ENCODE assay signal across 24 cellular contexts in genomic region chr2:109459485-109459884, GRCh38.
A peak's percentile ranks its signal among the peaks of the same experiment; 100 is the strongest.
DNase-seq lines count a peak whose midpoint lies in the region; ATAC-seq and TF ChIP-seq lines count a peak whose summit lies in the region.
"Had no signal": no experiment of that assay in that cellular context is flagged by ENCODE, and none has a peak within 500 bp of the region (broad histone marks: within the 10 kb centered on the region; RNA-seq: fewer than 3 reads in every experiment).

No MANE protein-coding gene starts in this region.

- no peak for DNase-seq in left ventricle myocardium inferior
- no peak for DNase-seq in Right ventricle myocardium inferior (ENCODE audit: missing footprints)
- DNase-seq in osteocyte (ENCODE audit: extremely low spot score, unreplicated experiment) = no peak
- no peak for DNase-seq in activated CD4-positive, alpha-beta T cell treated with anti-CD3 and anti-CD28 coated beads for 36 hours
- DNase-seq in CD4-positive, alpha-beta memory T cell = no peak
- no peak for DNase-seq in activated T-helper 2 cell treated with anti-CD3 and anti-CD28 coated beads, Interferon-gamma antibody, Interleukin-2, Interleukin-4, amounts not matched to agents 10 μg/mL and 5 μg/mL and 100 μg/mL, durations not matched to agents 14 hours and 24 hours and 36 hours (ENCODE audit: low spot score)
- no peak for DNase-seq in NCI-H748 treated with DMSO at 0.1 percent for 48 hours (lab: John Stamatoyannopoulos, UW)
- DNase-seq: activated B cell treated with CpG ODN at 0.5 μM for 24 hours; activated CD8-positive, alpha-beta T cell treated with anti-CD3 and anti-CD28 coated beads for 36 hours; activated T-cell treated with anti-CD3 and anti-CD28 coated beads, Interleukin-2, amount 50 U/mL, for 4 hours; dermis blood vessel endothelial cell; GOT3; NCI-H1417; NCI-H526 treated with DMSO at 0.1 percent for 48 hours; PC-9; right cardiac atrium; SK-N-SH; transverse colon had no signal

- CTCF ChIA-PET in activated CD4-positive, alpha-beta T cell treated with anti-CD3 and anti-CD28 coated beads for 36 hours (lab: Charles Lee) = interaction anchor here (1.1 kb wide), 1 partner anchor 23 kb away, joined by 3 read pairs; no protein-coding TSS in a partner anchor
- CTCF ChIA-PET in CD4-positive, alpha-beta memory T cell (lab: Charles Lee; ENCODE audit: partially characterized antibody) = no interaction called here

- H3K27me3 ChIP-seq in left ventricle myocardium inferior (ENCODE audit: low read depth) = no peaks in the 10 kb centered on the region
- no peaks in the 10 kb centered on the region for H3K27me3 ChIP-seq in CD4-positive, alpha-beta memory T cell (ENCODE audit: insufficient read depth, low read length)
- H3K27me3 ChIP-seq: BLaER1 treated with 17β-estradiol and CSF1 and Interleukin-3, amounts not matched to agents 10 nM and 100 nM; breast epithelium; transverse colon had no signal

- peaks cover 67% of the 10 kb centered on the region for H3K4me1 Mint-ChIP-seq in osteocyte (ENCODE audit: unreplicated experiment)
- peaks cover 12% of the 10 kb centered on the region for H3K4me1 Mint-ChIP-seq in activated CD4-positive, alpha-beta T cell treated with anti-CD3 and anti-CD28 coated beads for 36 hours
- peaks cover 0 to 1% (median 0%) of the 10 kb centered on the region in 4 donors for H3K4me1 Mint-ChIP-seq in CD4-positive, alpha-beta memory T cell
- H3K4me1 Mint-ChIP-seq in activated T-helper 2 cell treated with anti-CD3 and anti-CD28 coated beads, Interferon-gamma antibody, Interleukin-2, Interleukin-4, amounts not matched to agents 10 μg/mL and 5 μg/mL and 100 μg/mL, durations not matched to agents 14 hours and 24 hours and 36 hours (ENCODE audit: low read depth) = peaks cover 5% of the 10 kb centered on the region

- POLR2A ChIA-PET in activated CD4-positive, alpha-beta T cell treated with anti-CD3 and anti-CD28 coated beads for 36 hours (lab: Charles Lee) = no interaction called here
- POLR2A ChIA-PET in CD4-positive, alpha-beta memory T cell (lab: Charles Lee; ENCODE audit: partially characterized antibody) = no interaction called here

- H3K36me3 Mint-ChIP-seq in osteocyte (ENCODE audit: unreplicated experiment) = peaks cover 51% of the 10 kb centered on the region
- H3K36me3 Mint-ChIP-seq in activated CD4-positive, alpha-beta T cell treated with anti-CD3 and anti-CD28 coated beads for 36 hours (ENCODE audit: low read depth) = peaks cover 2% of the 10 kb centered on the region
- no peaks in the 10 kb centered on the region for H3K36me3 Mint-ChIP-seq in CD4-positive, alpha-beta memory T cell
- H3K36me3 Mint-ChIP-seq in activated T-helper 2 cell treated with anti-CD3 and anti-CD28 coated beads, Interferon-gamma antibody, Interleukin-2, Interleukin-4, amounts not matched to agents 10 μg/mL and 5 μg/mL and 100 μg/mL, durations not matched to agents 14 hours and 24 hours and 36 hours (ENCODE audit: low read depth) = no peaks in the 10 kb centered on the region
- H3K36me3 Mint-ChIP-seq: stimulated activated memory B cell treated with anti-CD40 and anti-IgM and Interleukin-4, amounts not matched to agents 10 μg/mL and 1 μg/mL and 100 μg/mL, for 72 hours had no signal

- no peak for TF ChIP-seq CTCF in left ventricle myocardium inferior (IDR thresholded peaks at IDR 0.05; ENCODE audit: borderline replicate concordance)
- TF ChIP-seq CTCF in osteocyte (IDR thresholded peaks at IDR 0.05) = no peak

- H3K27ac ChIP-seq in left ventricle myocardium inferior (replicated peaks) (peak overlapping the region; percentile 12), cingulate gyrus (ENCODE audit: low read depth, low read length) (peak overlapping the region; percentile 49)
- no peak overlapping the region for H3K27ac ChIP-seq in CD4-positive, alpha-beta memory T cell (ENCODE audit: low read depth, low read length)
- H3K27ac ChIP-seq: BLaER1 treated with 17β-estradiol and CSF1 and Interleukin-3, amounts not matched to agents 10 nM and 100 nM; breast epithelium; PC-9; transverse colon had no signal

- no peaks in the 10 kb centered on the region for H3K27me3 Mint-ChIP-seq in osteocyte (ENCODE audit: unreplicated experiment)
- H3K27me3 Mint-ChIP-seq in activated CD4-positive, alpha-beta T cell treated with anti-CD3 and anti-CD28 coated beads for 36 hours = no peaks in the 10 kb centered on the region
- H3K27me3 Mint-ChIP-seq in CD4-positive, alpha-beta memory T cell = peaks cover 0 to 1% of the 10 kb centered on the region in 2 donors
- peaks cover 9% of the 10 kb centered on the region for H3K27me3 Mint-ChIP-seq in activated T-helper 2 cell treated with anti-CD3 and anti-CD28 coated beads, Interferon-gamma antibody, Interleukin-2, Interleukin-4, amounts not matched to agents 10 μg/mL and 5 μg/mL and 100 μg/mL, durations not matched to agents 14 hours and 24 hours and 36 hours (ENCODE audit: low read depth)
- H3K27me3 Mint-ChIP-seq: activated B cell treated with CpG ODN at 0.5 μM for 24 hours; activated CD8-positive, alpha-beta T cell treated with anti-CD3 and anti-CD28 coated beads for 36 hours; activated naive CD8-positive, alpha-beta T cell had no signal

- no peak overlapping the region for H3K4me3 Mint-ChIP-seq in osteocyte (ENCODE audit: unreplicated experiment)
- no peak overlapping the region for H3K4me3 Mint-ChIP-seq in activated CD4-positive, alpha-beta T cell treated with anti-CD3 and anti-CD28 coated beads for 36 hours
- H3K4me3 Mint-ChIP-seq in CD4-positive, alpha-beta memory T cell = no peak overlapping the region
- no peak overlapping the region for H3K4me3 Mint-ChIP-seq in activated T-helper 2 cell treated with anti-CD3 and anti-CD28 coated beads, Interferon-gamma antibody, Interleukin-2, Interleukin-4, amounts not matched to agents 10 μg/mL and 5 μg/mL and 100 μg/mL, durations not matched to agents 14 hours and 24 hours and 36 hours (ENCODE audit: low read depth)
- H3K4me3 Mint-ChIP-seq: activated B cell treated with CpG ODN at 0.5 μM for 24 hours; activated CD8-positive, alpha-beta T cell treated with anti-CD3 and anti-CD28 coated beads for 36 hours; activated naive CD8-positive, alpha-beta T cell; activated T-cell treated with anti-CD3 and anti-CD28 coated beads, Interleukin-2, amount 50 U/mL, for 4 hours; stimulated activated memory B cell treated with anti-CD40 and anti-IgM and Interleukin-4, amounts not matched to agents 10 μg/mL and 1 μg/mL and 100 μg/mL, for 72 hours had no signal

- H3K9me3 Mint-ChIP-seq in osteocyte (ENCODE audit: unreplicated experiment) = no peaks in the 10 kb centered on the region
- no peaks in the 10 kb centered on the region for H3K9me3 Mint-ChIP-seq in activated CD4-positive, alpha-beta T cell treated with anti-CD3 and anti-CD28 coated beads for 36 hours (ENCODE audit: low read depth)
- H3K9me3 Mint-ChIP-seq in CD4-positive, alpha-beta memory T cell = no peaks in the 10 kb centered on the region
- H3K9me3 Mint-ChIP-seq in activated T-helper 2 cell treated with anti-CD3 and anti-CD28 coated beads, Interferon-gamma antibody, Interleukin-2, Interleukin-4, amounts not matched to agents 10 μg/mL and 5 μg/mL and 100 μg/mL, durations not matched to agents 14 hours and 24 hours and 36 hours = no peaks in the 10 kb centered on the region
- H3K9me3 Mint-ChIP-seq: activated B cell treated with CpG ODN at 0.5 μM for 24 hours; activated CD8-positive, alpha-beta T cell treated with anti-CD3 and anti-CD28 coated beads for 36 hours; activated T-cell treated with anti-CD3 and anti-CD28 coated beads, Interleukin-2, amount 50 U/mL, for 4 hours; stimulated activated memory B cell treated with anti-CD40 and anti-IgM and Interleukin-4, amounts not matched to agents 10 μg/mL and 1 μg/mL and 100 μg/mL, for 72 hours had no signal

- intact Hi-C loops in left ventricle myocardium inferior (cut with micrococcal nuclease) = no loop called here
- intact Hi-C loops in Right ventricle myocardium inferior (cut with DNase I) = no loop called here
- intact Hi-C loops in activated CD4-positive, alpha-beta T cell treated with anti-CD3 and anti-CD28 coated beads for 36 hours (cut with DNase I, micrococcal nuclease) = no loop called here
- intact Hi-C loops in CD4-positive, alpha-beta memory T cell (cut with micrococcal nuclease) = no loop called here
- intact Hi-C loops in activated T-helper 2 cell treated with anti-CD3 and anti-CD28 coated beads, Interferon-gamma antibody, Interleukin-2, Interleukin-4, amounts not matched to agents 10 μg/mL and 5 μg/mL and 100 μg/mL, durations not matched to agents 14 hours and 24 hours and 36 hours (cut with micrococcal nuclease) = no loop called here

- no peak overlapping the region for H3K4me3 ChIP-seq in left ventricle myocardium inferior
- no peak overlapping the region for H3K4me3 ChIP-seq in CD4-positive, alpha-beta memory T cell (ENCODE audit: low read length in 2 of 2)
- H3K4me3 ChIP-seq: BLaER1 treated with 17β-estradiol and CSF1 and Interleukin-3, amounts not matched to agents 10 nM and 100 nM; breast epithelium; PC-9; transverse colon had no signal

- peak overlapping the region; percentile 91 for H3K27ac Mint-ChIP-seq in osteocyte (ENCODE audit: unreplicated experiment)
- H3K27ac Mint-ChIP-seq in activated CD4-positive, alpha-beta T cell treated with anti-CD3 and anti-CD28 coated beads for 36 hours = no peak overlapping the region
- no peak overlapping the region for H3K27ac Mint-ChIP-seq in CD4-positive, alpha-beta memory T cell
- H3K27ac Mint-ChIP-seq in activated T-helper 2 cell treated with anti-CD3 and anti-CD28 coated beads, Interferon-gamma antibody, Interleukin-2, Interleukin-4, amounts not matched to agents 10 μg/mL and 5 μg/mL and 100 μg/mL, durations not matched to agents 14 hours and 24 hours and 36 hours = no peak overlapping the region
- H3K27ac Mint-ChIP-seq: activated B cell treated with CpG ODN at 0.5 μM for 24 hours; activated CD8-positive, alpha-beta T cell treated with anti-CD3 and anti-CD28 coated beads for 36 hours; activated naive CD8-positive, alpha-beta T cell; stimulated activated memory B cell treated with anti-CD40 and anti-IgM and Interleukin-4, amounts not matched to agents 10 μg/mL and 1 μg/mL and 100 μg/mL, for 72 hours had no signal

- no peaks in the 10 kb centered on the region for H3K9me3 ChIP-seq in left ventricle myocardium inferior (replicated peaks)
- no peaks in the 10 kb centered on the region for H3K9me3 ChIP-seq in CD4-positive, alpha-beta memory T cell (ENCODE audit: control insufficient read depth in 1 of 2, low read length in 2 of 2)
- H3K9me3 ChIP-seq: BLaER1 treated with 17β-estradiol and CSF1 and Interleukin-3, amounts not matched to agents 10 nM and 100 nM; breast epithelium; SK-N-SH; transverse colon had no signal

- H3K36me3 ChIP-seq in left ventricle myocardium inferior = peaks cover 5% of the 10 kb centered on the region
- no peaks in the 10 kb centered on the region for H3K36me3 ChIP-seq in CD4-positive, alpha-beta memory T cell (ENCODE audit: insufficient read depth, low read length)
- H3K36me3 ChIP-seq: breast epithelium, transverse colon had no signal

- H3K4me1 ChIP-seq in left ventricle myocardium inferior = peaks cover 10% of the 10 kb centered on the region
- no peaks in the 10 kb centered on the region for H3K4me1 ChIP-seq in CD4-positive, alpha-beta memory T cell (ENCODE audit: insufficient read depth, low read length)
- H3K4me1 ChIP-seq: breast epithelium, transverse colon had no signal

- no peak for ATAC-seq in Right ventricle myocardium inferior
- no peak for ATAC-seq in activated CD4-positive, alpha-beta T cell treated with anti-CD3 and anti-CD28 coated beads for 36 hours
- ATAC-seq: activated CD8-positive, alpha-beta T cell treated with anti-CD3 and anti-CD28 coated beads for 36 hours; activated T-cell treated with anti-CD3 and anti-CD28 coated beads, Interleukin-2, amount 50 U/mL, for 4 hours; HepG2; stimulated activated memory B cell treated with anti-CD40 and anti-IgM and Interleukin-4, amounts not matched to agents 10 μg/mL and 1 μg/mL and 100 μg/mL, for 72 hours had no signal
